9 cellular contexts compared by ENCODE assay signal in genomic region chr6:16334671-16335070, GRCh38.
DNase-seq lines count a peak whose midpoint lies in the region; ATAC-seq, FAIRE-seq and TF ChIP-seq lines count a peak whose summit lies in the region.
"Had no signal": no experiment of that assay in that cellular context is flagged by ENCODE, and none has a peak within 500 bp of the region (broad histone marks: within the 10 kb centered on the region; RNA-seq: fewer than 3 reads in every experiment).

No MANE protein-coding gene starts in this region.

- H4K20me1 ChIP-seq in K562 (replicated peaks; ENCODE audit: control insufficient read depth, insufficient read depth, low read length) = no peaks in the 10 kb centered on the region
- no peaks in the 10 kb centered on the region for H4K20me1 ChIP-seq in keratinocyte (ENCODE audit: control insufficient read depth, extremely low read depth, insufficient read depth, low read length)

- H3K9me3 Mint-ChIP-seq in activated T-cell treated with anti-CD3 and anti-CD28 coated beads, Interleukin-2, amount 50 U/mL, for 24 hours = no peaks in the 10 kb centered on the region
- H3K9me3 Mint-ChIP-seq: memory B cell had no signal

- H3K4me2 ChIP-seq in K562 (ENCODE audit: insufficient read depth, low read length) (no peak overlapping the region), keratinocyte (ENCODE audit: control insufficient read depth, extremely low read depth, insufficient read depth, low read depth, low read length) (peak overlapping the region; percentile 55)

- H3K27ac ChIP-seq in K562 (ENCODE audit: extremely low read depth, low read depth, low read length) (no peak overlapping the region), keratinocyte (ENCODE audit: control insufficient read depth, insufficient read depth, low read length) (peak overlapping the region; percentile 55)

- DNase-seq in activated T-cell treated with anti-CD3 and anti-CD28 coated beads, Interleukin-2, amount 50 U/mL, for 24 hours = no peak
- no peak for DNase-seq in activated T-cell treated with anti-CD3 and anti-CD28 coated beads, Interleukin-2, amount 50 U/mL, for 48 hours
- DNase-seq in K562 (ENCODE audit: extremely low read depth in 1 of 4, low spot score in 3 of 4) (no peak), keratinocyte (ENCODE audit: low read depth, low spot score) (peak; percentile 73), urothelium cell line (ENCODE audit: low spot score) (peak; percentile 53), NCI-H187 treated with DMSO at 0.1 percent for 48 hours (lab: John Stamatoyannopoulos, UW) (no peak)
- DNase-seq in activated CD4-positive, CD25-positive, alpha-beta regulatory T cell (lab: John Stamatoyannopoulos, UW) = no peak

- H3K79me2 ChIP-seq in K562 (ENCODE audit: control insufficient read depth, insufficient read depth, low read length) (no peaks in the 10 kb centered on the region), keratinocyte (ENCODE audit: control insufficient read depth, insufficient read depth, low read length) (no peaks in the 10 kb centered on the region)

- H3K36me3 ChIP-seq in K562 (ENCODE audit: control insufficient read depth, insufficient read depth, low read length) = no peaks in the 10 kb centered on the region
- H3K36me3 ChIP-seq in keratinocyte (ENCODE audit: control insufficient read depth in 2 of 2, extremely low read depth in 1 of 2, insufficient read depth in 2 of 2, low read length in 2 of 2) = no peaks in the 10 kb centered on the region

- peaks cover 7% of the 10 kb centered on the region for H3K4me1 Mint-ChIP-seq in activated T-cell treated with anti-CD3 and anti-CD28 coated beads, Interleukin-2, amount 50 U/mL, for 24 hours (ENCODE audit: low read depth)

- TF ChIP-seq CTCF in K562 (IDR thresholded peaks at IDR 0.05 in 2 of 3, conservative IDR thresholded peaks at IDR 0.05 in 1 of 3; ENCODE audit: insufficient read depth in 2 of 3, low read depth in 1 of 3, low read length in 3 of 3) (no peak), keratinocyte (optimal IDR thresholded peaks at IDR 0.05 in 1 of 3, IDR thresholded peaks at IDR 0.05 in 1 of 3, conservative IDR thresholded peaks at IDR 0.05 in 1 of 3; ENCODE audit: extremely low read depth in 1 of 3, insufficient read depth in 2 of 3, low read length in 3 of 3) (no peak)

- H3K4me1 ChIP-seq in K562 (replicated peaks in 1 of 2; ENCODE audit: control insufficient read depth in 2 of 2, insufficient read depth in 2 of 2, low read length in 2 of 2) (peaks cover 4 to 18% of the 10 kb centered on the region in 2 experiments; a peak in 4 of 5 replicates), keratinocyte (ENCODE audit: control insufficient read depth, extremely low read depth, insufficient read depth, low read length) (peaks cover 72% of the 10 kb centered on the region)

- FAIRE-seq in K562 (lab: Jason Lieb, UNC) (no peak), keratinocyte (lab: Jason Lieb, UNC) (peak; percentile 87), urothelium cell line (lab: Jason Lieb, UNC) (no peak)

- no peaks in the 10 kb centered on the region for H3K27me3 Mint-ChIP-seq in activated T-cell treated with anti-CD3 and anti-CD28 coated beads, Interleukin-2, amount 50 U/mL, for 24 hours
- H3K27me3 Mint-ChIP-seq: memory B cell had no signal

- H3K36me3 Mint-ChIP-seq in activated T-cell treated with anti-CD3 and anti-CD28 coated beads, Interleukin-2, amount 50 U/mL, for 24 hours (ENCODE audit: low read depth) = peaks cover 5% of the 10 kb centered on the region

- intact Hi-C loops in K562 (cut with micrococcal nuclease) = loop anchor here (5.0 kb wide), 4 partner anchors 163 to 753 kb away; partner anchors contain the start of gene ATXN1

- TF ChIP-seq RAD21 in K562 (CRISPR knock-in tag; conservative IDR thresholded peaks at IDR 0.05 in 1 of 2, IDR thresholded peaks at IDR 0.05 in 1 of 2) = no peak

- CTCF ChIA-PET in K562 (lab: Yijun Ruan, JAX; ENCODE audit: low intra/inter-chr PET ratio) = no interaction called here

- TF ChIP-seq EP300 in K562 (IDR thresholded peaks at IDR 0.05; ENCODE audit: low read length) = no peak

- H3K27me3 ChIP-seq in K562 (ENCODE audit: control insufficient read depth in 2 of 2, insufficient read depth in 2 of 2, low read length in 2 of 2) (no peaks in the 10 kb centered on the region; a peak in 1 of 5 replicates), keratinocyte (ENCODE audit: control insufficient read depth, extremely low read depth, insufficient read depth, low read length) (no peaks in the 10 kb centered on the region)

- in situ Hi-C loops in K562 (cut with MboI) = loop anchor here (5.0 kb wide), 2 partner anchors 68 to 433 kb away; no protein-coding TSS in a partner anchor

- TF ChIP-seq POLR2A in K562 (conservative IDR thresholded peaks at IDR 0.05) = no peak

- H3K9me3 ChIP-seq in K562 (replicated peaks; ENCODE audit: control insufficient read depth, insufficient read depth, low read depth, low read length) (no peaks in the 10 kb centered on the region), keratinocyte (ENCODE audit: control insufficient read depth, low read depth, low read length) (no peaks in the 10 kb centered on the region)

- H2AFZ ChIP-seq in K562 (ENCODE audit: low read depth, low read length) (no peak overlapping the region), keratinocyte (ENCODE audit: control insufficient read depth, low read length) (no peak overlapping the region)

- no peak overlapping the region for H3K4me3 Mint-ChIP-seq in activated T-cell treated with anti-CD3 and anti-CD28 coated beads, Interleukin-2, amount 50 U/mL, for 24 hours
- H3K4me3 Mint-ChIP-seq: memory B cell had no signal

- no TSS peak for BruUV-seq in K562 (replicated peaks; lab: Mats Ljungman, UMichigan)

- ATAC-seq in K562 (no peak), GM19351 (IDR thresholded peaks at IDR 0.05; ENCODE audit: unreplicated experiment) (no peak)

- no peak overlapping the region for H3K4me3 ChIP-seq in K562
- no peak overlapping the region for H3K4me3 ChIP-seq in keratinocyte (ENCODE audit: control insufficient read depth in 2 of 3, extremely low read depth in 1 of 3, insufficient read depth in 2 of 3, low read depth in 1 of 3, low read length in 3 of 3)

- WGBS in K562 (ENCODE audit: insufficient coverage, low coverage, missing lambda C conversion rate) = 26% methylated on average over 3 of the region's 3 CpGs

- H3K9ac ChIP-seq in K562 (ENCODE audit: insufficient read depth in 1 of 2, low read depth in 2 of 2, low read length in 2 of 2) (no peak overlapping the region), keratinocyte (ENCODE audit: control insufficient read depth, extremely low read depth, insufficient read depth, low read length) (no peak overlapping the region)

- POLR2A ChIA-PET in K562 (lab: Yijun Ruan, JAX) = interaction anchor here (1.1 kb wide), 1 partner anchor 94 kb away, joined by 3 read pairs; no protein-coding TSS in a partner anchor

- peak overlapping the region; percentile 35 for H3K27ac Mint-ChIP-seq in activated T-cell treated with anti-CD3 and anti-CD28 coated beads, Interleukin-2, amount 50 U/mL, for 24 hours

- dilution Hi-C loops in keratinocyte (cut with MboI; ENCODE audit: extremely low pct_ligation_motif_present, low sequenced_read_pairs) = no loop called here

- H3K9me1 ChIP-seq in K562 (ENCODE audit: control insufficient read depth, insufficient read depth, low read length) (no peaks in the 10 kb centered on the region), keratinocyte (ENCODE audit: control insufficient read depth, extremely low read depth, insufficient read depth, low read length) (no peaks in the 10 kb centered on the region)

TF ChIP-seq in K562, 482 proteins besides CTCF, POLR2A, EP300 and RAD21 (continues in another document):
- TF ChIP-seq NRF1 (conservative IDR thresholded peaks at IDR 0.05 in 1 of 2, IDR thresholded peaks at IDR 0.05 in 1 of 2) = 0 out of 4 replicates have a peak, but pooled peaks of 1 of the 2 experiments have one; percentile 16
- peak; percentile 71 for TF ChIP-seq VEZF1 (CRISPR knock-in tag; IDR thresholded peaks at IDR 0.05)
- TF ChIP-seq FOXJ3 (CRISPR knock-in tag; IDR thresholded peaks at IDR 0.05) = no peak
- TF ChIP-seq HDGF (IDR thresholded peaks at IDR 0.05) = no peak
- TF ChIP-seq SMARCE1 (IDR thresholded peaks at IDR 0.05) = peak; percentile 16; the same call in 1 of the 2 replicates
- peak; percentile 55; the same call in 1 of the 2 replicates for TF ChIP-seq TFAP4 (CRISPR knock-in tag; IDR thresholded peaks at IDR 0.05; ENCODE audit: borderline replicate concordance)
- no peak for TF ChIP-seq DNMT1 (IDR thresholded peaks at IDR 0.05)
- no peak for TF ChIP-seq ELK3 (CRISPR knock-in tag; IDR thresholded peaks at IDR 0.05)

Comparison
In these comparisons a context has a peak if more than half of its experiments do, and no peak if none do; other contexts are left out.
1. DNase-seq: peak in keratinocyte (single experiment) and urothelium cell line (single experiment); none in activated T-cell treated with anti-CD3 and anti-CD28 coated beads, Interleukin-2, amount 50 U/mL, for 24 hours (single experiment), activated T-cell treated with anti-CD3 and anti-CD28 coated beads, Interleukin-2, amount 50 U/mL, for 48 hours (0 of 2), K562 (0 of 4), activated CD4-positive, CD25-positive, alpha-beta regulatory T cell (0 of 4) and NCI-H187 treated with DMSO at 0.1 percent for 48 hours (single experiment).